ENCODE assay signal across 20 cellular contexts in genomic region chr6:40620546-40620945, GRCh38.
"Had no signal": no experiment of that assay in that cellular context is flagged by ENCODE, and none has a peak within 500 bp of the region (broad histone marks: within the 10 kb centered on the region; RNA-seq: fewer than 3 reads in every experiment).

No MANE protein-coding gene starts in this region.

- H3K27me3 ChIP-seq: testis, tibial nerve, vagina had no signal

- DNase-seq: effector CD4-positive, alpha-beta T cell; endodermal cell; erythroblast; heart left ventricle; hippocampal formation; kidney glomerular epithelial cell; mesendoderm; naive thymus-derived CD8-positive, alpha-beta T cell; spleen; stimulated activated CD4-positive, alpha-beta T cell treated with anti-CD3 and anti-CD28 coated beads, Interleukin-15, amount 100 ng/mL, for 24 hours; stimulated activated CD4-positive, alpha-beta T cell treated with anti-CD3 and anti-CD28 coated beads, Interleukin-1b, Interleukin-23, amount 100 ng/mL, for 48 hours; stimulated activated CD4-positive, alpha-beta T cell treated with anti-CD3 and anti-CD28 coated beads, Interleukin-4, amount 100 ng/mL, for 24 hours; testis; upper lobe of right lung had no signal

- H3K4me3 ChIP-seq: heart left ventricle, spleen, testis, tibial nerve, upper lobe of right lung, vagina had no signal

- H3K27ac ChIP-seq: heart left ventricle, neutrophil, spleen, testis, tibial nerve, upper lobe of right lung, vagina had no signal

- H3K36me3 ChIP-seq: heart left ventricle, neutrophil, spleen, tibial nerve, upper lobe of right lung, vagina had no signal

- H3K9me3 ChIP-seq: neutrophil, testis, upper lobe of right lung, vagina had no signal

- FAIRE-seq: endothelial cell of umbilical vein, frontal cortex, islet of Langerhans had no signal
